ENCODE assay signal across 28 cellular contexts in genomic region chr3:10917176-10917575, GRCh38.
A peak's percentile ranks its signal among the peaks of the same experiment; 100 is the strongest.
DNase-seq lines count a peak whose midpoint lies in the region; TF ChIP-seq lines count a peak whose summit lies in the region.
"Had no signal": no experiment of that assay in that cellular context is flagged by ENCODE, and none has a peak within 500 bp of the region (broad histone marks: within the 10 kb centered on the region; RNA-seq: fewer than 3 reads in every experiment).

No MANE protein-coding gene starts in this region.

- H3K4me3 Mint-ChIP-seq in type B pancreatic cell: no peak overlapping the region
- H3K4me3 Mint-ChIP-seq: activated CD8-positive, alpha-beta T cell treated with anti-CD3 and anti-CD28 coated beads, Interleukin-2, amount 10 ng/mL, durations not matched to agents 7 days and 5 days; CD4-positive, alpha-beta T cell; stimulated activated effector memory CD8-positive, alpha-beta T cell treated with anti-CD3 and anti-CD28 coated beads, Interleukin-12 subunit alpha, Interleukin-12 subunit beta, amount 100 ng/mL, for 72 hours had no signal

- TF ChIP-seq CTCF in epithelial cell of proximal tubule (conservative IDR thresholded peaks at IDR 0.05; ENCODE audit: low read depth, low read length): no peak
- no peak for TF ChIP-seq CTCF in type B pancreatic cell (conservative IDR thresholded peaks at IDR 0.05)

- H3K27ac Mint-ChIP-seq in type B pancreatic cell: no peak overlapping the region
- H3K27ac Mint-ChIP-seq: activated CD8-positive, alpha-beta T cell treated with anti-CD3 and anti-CD28 coated beads, Interleukin-2, amount 10 ng/mL, durations not matched to agents 7 days and 5 days; CD4-positive, alpha-beta T cell; stimulated activated effector memory CD8-positive, alpha-beta T cell treated with anti-CD3 and anti-CD28 coated beads, Interleukin-12 subunit alpha, Interleukin-12 subunit beta, amount 100 ng/mL, for 72 hours had no signal

- no peaks in the 10 kb centered on the region for H3K36me3 Mint-ChIP-seq in type B pancreatic cell
- H3K36me3 Mint-ChIP-seq: stimulated activated effector memory CD8-positive, alpha-beta T cell treated with anti-CD3 and anti-CD28 coated beads, Interleukin-12 subunit alpha, Interleukin-12 subunit beta, amount 100 ng/mL, for 72 hours had no signal

- H3K27me3 Mint-ChIP-seq in type B pancreatic cell: peaks cover 27% of the 10 kb centered on the region

- H3K4me3 ChIP-seq in epithelial cell of proximal tubule (ENCODE audit: low read depth, low read length): no peak overlapping the region
- H3K4me3 ChIP-seq: adrenal gland, cardiac muscle cell, smooth muscle cell, vagina had no signal

- DNase-seq in H4 (ENCODE audit: low spot score) (peak; percentile 17), RPMI7951 (ENCODE audit: low read depth) (peak; percentile 49), epithelial cell of proximal tubule (ENCODE audit: low read depth) (peak; percentile 12), type B pancreatic cell (ENCODE audit: extremely low spot score, unreplicated experiment) (peak; percentile 52), DMS79 treated with DMSO at 0.1 percent for 48 hours (lab: John Stamatoyannopoulos, UW) (no peak), hippocampal formation (lab: John Stamatoyannopoulos, UW) (no peak), head of caudate nucleus (no peak)
- DNase-seq: activated CD4-positive, CD25-positive, alpha-beta regulatory T cell treated with anti-CD3 and anti-CD28 coated beads, Interleukin-2, amount 50 U/mL, for 72 hours; activated CD8-positive, alpha-beta T cell treated with anti-CD3 and anti-CD28 coated beads, Interleukin-2, amount 10 ng/mL, durations not matched to agents 7 days and 5 days; activated T-cell treated with anti-CD3 and anti-CD28 coated beads, Interleukin-2, amount 50 U/mL, for 1 hour; adrenal gland; CD4-positive, alpha-beta T cell; dermis blood vessel endothelial cell; DMS 273 treated with DMSO at 0.1 percent for 48 hours; left colon; mesenchymal stem cell; MM.1S; NCI-H1417; NCI-H2081; NCI-H226; NCI-H748 treated with DMSO at 0.1 percent for 48 hours; Right ventricle myocardium superior; stimulated activated CD4-positive, alpha-beta T cell treated with anti-CD3 and anti-CD28 coated beads, Interleukin-2, amount 100 ng/mL, for 24 hours; substantia nigra had no signal

- H3K9me3 Mint-ChIP-seq in type B pancreatic cell: no peaks in the 10 kb centered on the region
- H3K9me3 Mint-ChIP-seq: CD4-positive, alpha-beta T cell had no signal

- no peaks in the 10 kb centered on the region for H3K4me1 Mint-ChIP-seq in type B pancreatic cell (ENCODE audit: unreplicated experiment)
- H3K4me1 Mint-ChIP-seq: stimulated activated effector memory CD8-positive, alpha-beta T cell treated with anti-CD3 and anti-CD28 coated beads, Interleukin-12 subunit alpha, Interleukin-12 subunit beta, amount 100 ng/mL, for 72 hours had no signal

- intact Hi-C loops in head of caudate nucleus (cut with DNase I): no loop called here

Comparison
In these comparisons a context has a peak if more than half of its experiments do, and no peak if none do; other contexts are left out.
1. DNase-seq: peak in H4 (single experiment), RPMI7951 (single experiment), epithelial cell of proximal tubule (single experiment) and type B pancreatic cell (single experiment); none in DMS79 treated with DMSO at 0.1 percent for 48 hours (single experiment), hippocampal formation (0 of 2) and head of caudate nucleus (0 of 42).